In the genomic region with DNA sequence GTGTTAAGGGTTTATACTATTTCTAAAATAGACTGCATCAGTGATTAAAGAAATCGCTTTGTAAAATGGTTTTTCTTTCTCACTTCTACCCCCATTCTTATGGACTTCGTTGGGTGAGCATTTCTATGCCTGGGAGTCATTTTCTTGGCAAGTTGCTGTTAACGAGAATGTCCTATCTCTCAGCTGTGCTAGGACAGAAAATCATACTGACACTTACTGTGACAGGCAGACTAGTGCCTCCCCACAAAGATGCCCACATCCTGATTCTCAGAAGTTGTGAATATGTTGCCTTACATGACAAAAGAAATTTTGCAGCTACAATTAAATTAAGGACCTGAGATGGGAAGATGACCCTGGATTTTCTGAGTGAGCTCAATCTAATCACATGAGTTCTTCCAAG, we compare ENCODE assay signal across 19 cellular contexts.
A peak's percentile ranks its signal among the peaks of the same experiment; 100 is the strongest.
DNase-seq lines count a peak whose midpoint lies in the region; ATAC-seq and TF ChIP-seq lines count a peak whose summit lies in the region.
"Had no signal": no experiment of that assay in that cellular context is flagged by ENCODE, and none has a peak within 500 bp of the region (broad histone marks: within the 10 kb centered on the region; RNA-seq: fewer than 3 reads in every experiment).

No MANE protein-coding gene starts in this region.

- H3K4me3 ChIP-seq in right atrium auricular region: no peak overlapping the region
- no peak overlapping the region for H3K4me3 ChIP-seq in Jurkat, Clone E6-1 (ENCODE audit: low read length)
- no peak overlapping the region for H3K4me3 ChIP-seq in psoas muscle
- H3K4me3 ChIP-seq: BLaER1, GM12878, GM23338 had no signal

- H3K27me3 Mint-ChIP-seq in immature natural killer cell (ENCODE audit: low read depth in 3 of 3): peaks cover 0 to 8% (median 5%) of the 10 kb centered on the region in 3 donors

- intact Hi-C loops in Right ventricle myocardium superior (cut with DNase I) (no loop called here), psoas muscle (cut with DNase I) (no loop called here)

- no peak for DNase-seq in Right ventricle myocardium superior
- DNase-seq in right atrium auricular region (ENCODE audit: low spot score): no peak
- DNase-seq in Jurkat, Clone E6-1 (ENCODE audit: low read depth, low spot score): peak; percentile 5
- DNase-seq in immature natural killer cell: peak in 2 of 3 donors; percentile 1 to 31
- no peak for DNase-seq in 8988T
- DNase-seq in psoas muscle: no peak
- DNase-seq: Calu3; CD4-positive, alpha-beta memory T cell; DMS79 treated with DMSO at 0.1 percent for 48 hours; HCEC 1CT; IMR-90; KBM-7 had no signal

- H3K4me1 Mint-ChIP-seq in immature natural killer cell: peaks cover 18 to 21% of the 10 kb centered on the region in 2 donors
- H3K4me1 Mint-ChIP-seq: CD14-positive monocyte; CD4-positive, alpha-beta memory T cell had no signal

- no peaks in the 10 kb centered on the region for H3K9me3 ChIP-seq in right atrium auricular region
- H3K9me3 ChIP-seq in psoas muscle: no peaks in the 10 kb centered on the region
- H3K9me3 ChIP-seq: BLaER1 had no signal

- H3K36me3 ChIP-seq in right atrium auricular region (no peaks in the 10 kb centered on the region), psoas muscle (ENCODE audit: insufficient read depth in 1 of 2, low read depth in 1 of 2) (no peaks in the 10 kb centered on the region)
- H3K36me3 ChIP-seq: BLaER1 had no signal

- H3K27me3 ChIP-seq in right atrium auricular region: no peaks in the 10 kb centered on the region
- H3K27me3 ChIP-seq in psoas muscle (ENCODE audit: insufficient read depth in 3 of 3, low read length in 2 of 3): no peaks in the 10 kb centered on the region
- H3K27me3 ChIP-seq: BLaER1 had no signal

- no peak overlapping the region for H3K27ac ChIP-seq in right atrium auricular region
- no peak overlapping the region for H3K27ac ChIP-seq in psoas muscle
- H3K27ac ChIP-seq: 22Rv1, BLaER1, HL-60 had no signal

- 55 to 68% (median 62%) methylated on average over 3 of the region's 3 CpGs for WGBS in psoas muscle, 3 donors

- TF ChIP-seq CTCF in right atrium auricular region (IDR thresholded peaks at IDR 0.05): no peak
- TF ChIP-seq CTCF in psoas muscle (IDR thresholded peaks at IDR 0.05): no peak

- H3K36me3 Mint-ChIP-seq in immature natural killer cell: no peaks in the 10 kb centered on the region
- H3K36me3 Mint-ChIP-seq: CD14-positive monocyte; CD4-positive, alpha-beta memory T cell had no signal

- ATAC-seq in Right ventricle myocardium superior (ENCODE audit: poor library complexity) (peak; percentile 63), psoas muscle (no peak), GM18861 (IDR thresholded peaks at IDR 0.05; ENCODE audit: unreplicated experiment) (no peak)
- ATAC-seq: GM12878, GM23338 had no signal

- peak overlapping the region in 5 of 6 donors; percentile 17 to 79 (median 26) for H3K27ac Mint-ChIP-seq in immature natural killer cell
- H3K27ac Mint-ChIP-seq: CD14-positive monocyte; CD4-positive, alpha-beta memory T cell; GM23338 had no signal

- H3K4me1 ChIP-seq in right atrium auricular region (no peaks in the 10 kb centered on the region), psoas muscle (no peaks in the 10 kb centered on the region)
- H3K4me1 ChIP-seq: BLaER1 had no signal

- peaks cover 0 to 2% (median 0%) of the 10 kb centered on the region in 6 donors for H3K9me3 Mint-ChIP-seq in immature natural killer cell
- H3K9me3 Mint-ChIP-seq: CD4-positive, alpha-beta memory T cell; GM23338 had no signal

- peak overlapping the region; percentile 1 to 90 (median 65) for H3K4me3 Mint-ChIP-seq in immature natural killer cell
- H3K4me3 Mint-ChIP-seq: CD14-positive monocyte; CD4-positive, alpha-beta memory T cell; GM23338 had no signal

Comparison
In these comparisons a context has a peak if more than half of its experiments do, and no peak if none do; other contexts are left out.
1. DNase-seq: peak in Jurkat, Clone E6-1 (single experiment) and immature natural killer cell (2 of 3); none in Right ventricle myocardium superior (single experiment), right atrium auricular region (single experiment), 8988T (single experiment) and psoas muscle (0 of 2).